In the genomic region with DNA sequence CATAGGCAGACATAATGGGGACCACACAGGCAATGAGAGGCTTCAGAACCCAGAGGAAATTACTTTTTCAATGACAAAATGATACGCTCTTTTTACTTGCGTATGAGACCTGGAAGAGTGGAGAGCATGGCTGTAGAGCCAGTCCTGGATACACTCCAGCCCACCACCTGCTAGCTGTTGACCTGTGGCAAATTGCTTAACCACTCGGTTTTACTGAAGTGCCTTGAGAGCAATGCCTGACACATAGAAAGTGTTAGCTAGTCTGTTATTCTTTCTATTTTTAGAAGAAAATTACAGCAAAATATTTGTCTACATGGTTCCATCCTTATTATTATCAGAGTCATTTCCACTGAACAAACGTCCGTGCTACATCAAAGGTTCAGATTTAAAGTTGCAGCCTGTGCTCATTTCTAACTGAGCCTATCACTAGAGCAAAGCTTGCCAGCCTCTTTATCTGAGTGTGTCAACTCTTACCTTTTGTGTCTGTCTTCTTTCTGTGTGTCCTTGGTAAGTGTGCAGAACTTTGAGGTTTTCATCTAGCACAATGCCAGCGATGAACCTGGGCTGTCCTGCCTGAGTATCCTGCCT, we compare ENCODE assay signal across 1 cellular context.
TF ChIP-seq lines count a peak whose summit lies in the region.

No MANE protein-coding gene starts in this region.

TF ChIP-seq in HepG2, 621 proteins besides CTCF, POLR2A, EP300 and RAD21:
- TF ChIP-seq MED8 (CRISPR knock-in tag; IDR thresholded peaks at IDR 0.05; ENCODE audit: insufficient replicate concordance) (no peak), ZNF367 (CRISPR knock-in tag; IDR thresholded peaks at IDR 0.05; ENCODE audit: borderline replicate concordance) (no peak), HDAC6 (IDR thresholded peaks at IDR 0.05; ENCODE audit: low read depth, low read length) (no peak), NCOA2 (CRISPR knock-in tag; IDR thresholded peaks at IDR 0.05) (no peak), ZNF414 (CRISPR knock-in tag; IDR thresholded peaks at IDR 0.05) (no peak), ZMYM4 (CRISPR knock-in tag; IDR thresholded peaks at IDR 0.05) (no peak), GABPB1 (CRISPR knock-in tag; IDR thresholded peaks at IDR 0.05) (no peak), ZNF138 (CRISPR knock-in tag; IDR thresholded peaks at IDR 0.05; ENCODE audit: low read depth) (no peak), TCF7L2 (IDR thresholded peaks at IDR 0.05; ENCODE audit: low read depth, low read length) (no peak), REXO4 (CRISPR knock-in tag; IDR thresholded peaks at IDR 0.05; ENCODE audit: borderline replicate concordance) (no peak), PHB2 (IDR thresholded peaks at IDR 0.05; ENCODE audit: partially characterized antibody) (no peak), ZFX (CRISPR knock-in tag; IDR thresholded peaks at IDR 0.05; ENCODE audit: low read depth) (no peak), RXRA (CRISPR knock-in tag; IDR thresholded peaks at IDR 0.05) (no peak), SKI (IDR thresholded peaks at IDR 0.05; ENCODE audit: partially characterized antibody) (no peak), ZFAT (CRISPR knock-in tag; conservative IDR thresholded peaks at IDR 0.05) (no peak)
